ENCODE assay signal across 8 cellular contexts in the genomic region with DNA sequence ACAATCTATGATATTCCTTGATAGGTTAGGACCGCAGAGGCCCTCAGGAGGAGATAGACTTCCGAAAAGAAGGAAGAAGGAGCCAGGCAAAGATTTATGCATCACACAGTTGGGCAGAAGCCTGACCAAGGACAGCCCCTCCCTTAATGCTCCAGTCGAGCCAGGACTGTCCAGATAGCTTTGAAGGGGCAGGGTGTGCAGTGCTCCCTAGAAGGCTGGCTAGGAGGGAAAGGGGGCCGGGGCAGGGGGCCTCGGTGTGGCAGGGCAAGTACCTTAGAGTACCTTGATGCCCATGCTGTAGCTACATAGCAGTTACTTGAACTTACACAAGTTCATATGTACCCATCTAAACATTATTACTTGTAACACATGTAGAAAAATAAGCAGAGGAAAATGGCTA.
"Had no signal": no experiment of that assay in that cellular context is flagged by ENCODE, and none has a peak within 500 bp of the region (broad histone marks: within the 10 kb centered on the region; RNA-seq: fewer than 3 reads in every experiment).

No MANE protein-coding gene starts in this region.

- DNase-seq: GDM1, GF-D8 had no signal

- ATAC-seq: GM12878 had no signal

- FAIRE-seq: G401.6, GM12878, GM12891, GM12892, GM18507, GM19239 had no signal

- H3K4me3 ChIP-seq: GM12878 had no signal
